ENCODE assay signal across 11 cellular contexts in the genomic region with DNA sequence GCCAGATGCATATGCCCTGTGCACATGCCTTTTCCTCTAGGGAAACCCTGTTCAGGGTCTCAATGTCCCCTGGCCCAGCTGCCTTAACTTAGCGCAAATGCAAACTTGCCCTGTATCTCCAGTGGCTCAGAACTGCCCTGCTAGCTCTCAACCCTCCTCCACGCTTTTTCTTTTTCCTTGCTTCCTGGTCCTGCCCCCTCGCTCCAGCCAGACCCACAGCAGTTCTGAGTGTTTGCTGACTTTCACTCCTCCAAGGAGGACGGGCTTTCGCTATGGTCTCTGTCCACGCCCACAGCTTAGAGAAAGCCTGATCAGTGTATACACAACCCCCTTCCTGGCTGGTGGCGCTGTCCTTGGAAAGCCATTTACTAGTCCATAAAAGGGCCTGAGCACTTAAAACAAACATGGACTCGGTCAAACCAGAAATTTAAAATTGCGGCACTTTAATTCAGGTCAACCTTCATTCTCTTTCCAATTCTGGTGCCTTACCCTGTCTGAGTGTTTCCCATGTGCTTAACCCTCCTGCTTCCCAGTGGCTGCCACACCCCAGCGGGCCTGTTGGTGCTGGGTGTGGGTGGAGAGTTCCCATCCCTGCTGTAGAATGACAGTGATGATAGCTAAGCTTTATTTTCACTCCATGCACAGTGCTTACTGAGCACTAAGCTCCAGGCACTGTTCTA. TPM values are rescaled to one million over a fixed set of nuclear protein-coding genes. Genes with fewer than 3 reads are reported as not detected.
DNase-seq lines count a peak whose midpoint lies in the region; ATAC-seq and TF ChIP-seq lines count a peak whose summit lies in the region.
"Had no signal": no experiment of that assay in that cellular context is flagged by ENCODE, and none has a peak within 500 bp of the region (broad histone marks: within the 10 kb centered on the region; RNA-seq: fewer than 3 reads in every experiment).

No MANE protein-coding gene starts in this region.

- H3K9me3 ChIP-seq in right cardiac atrium (ENCODE audit: control insufficient read depth, low read length) (no peaks in the 10 kb centered on the region), sigmoid colon (no peaks in the 10 kb centered on the region)

- intact Hi-C loops in right cardiac atrium (cut with DNase I) (loop anchor here in 2 of 4 donors (10.0 kb wide), 1 partner anchor 128 kb away; no protein-coding TSS in a partner anchor), sigmoid colon (cut with DNase I) (no loop called here)

- peak overlapping the region in 1 of 2 donors; percentile 42 for H3K27ac Mint-ChIP-seq in stimulated activated naive CD8-positive, alpha-beta T cell treated with anti-CD3 and anti-CD28 coated beads, Interleukin-15, amount 100 ng/mL, for 72 hours
- H3K27ac Mint-ChIP-seq: activated T-cell treated with anti-CD3 and anti-CD28 coated beads, Interleukin-2, amount 50 U/mL, for 72 hours; naive thymus-derived CD8-positive, alpha-beta T cell had no signal

- no peak for TF ChIP-seq EP300 in sigmoid colon (IDR thresholded peaks at IDR 0.05)

- H3K27ac ChIP-seq in right cardiac atrium (ENCODE audit: low read length) (no peak overlapping the region), sigmoid colon (peak overlapping the region; percentile 17 to 74 (median 52))

- ATAC-seq in right cardiac atrium, result peak; percentile 90 to 96
- no peak for ATAC-seq in stimulated activated naive CD8-positive, alpha-beta T cell treated with anti-CD3 and anti-CD28 coated beads, Interleukin-15, amount 100 ng/mL, for 72 hours
- ATAC-seq in HG03571 (IDR thresholded peaks at IDR 0.05; ENCODE audit: unreplicated experiment), result no peak
- ATAC-seq: activated T-cell treated with anti-CD3 and anti-CD28 coated beads, Interleukin-2, amount 50 U/mL, for 72 hours; naive thymus-derived CD8-positive, alpha-beta T cell had no signal

- DNase-seq in GOT3 (lab: John Stamatoyannopoulos, UW) (peak; percentile 36), right cardiac atrium (peak; percentile 63 to 88 (median 76)), sigmoid colon (peak; percentile 83), SW 1271 (lab: John Stamatoyannopoulos, UW) (no peak), activated gamma-delta T cell (lab: John Stamatoyannopoulos, UW) (no peak)
- DNase-seq in stimulated activated naive CD8-positive, alpha-beta T cell treated with anti-CD3 and anti-CD28 coated beads, Interleukin-15, amount 100 ng/mL, for 72 hours, result no peak
- DNase-seq: activated T-cell treated with anti-CD3 and anti-CD28 coated beads, Interleukin-2, amount 50 U/mL, for 72 hours; KG1; naive thymus-derived CD8-positive, alpha-beta T cell had no signal

- H3K4me1 ChIP-seq in right cardiac atrium (ENCODE audit: control insufficient read depth, insufficient read depth, low read length) (no peaks in the 10 kb centered on the region), sigmoid colon (peaks cover 0 to 14% (median 9%) of the 10 kb centered on the region in 4 donors)

- 30% methylated on average over 10 of the region's 10 CpGs for WGBS in right cardiac atrium
- 6 to 44% methylated on average over 10 of the region's 10 CpGs for WGBS in sigmoid colon, 2 donors

- peaks cover 42% of the 10 kb centered on the region for H3K27me3 Mint-ChIP-seq in stimulated activated naive CD8-positive, alpha-beta T cell treated with anti-CD3 and anti-CD28 coated beads, Interleukin-15, amount 100 ng/mL, for 72 hours

- H3K36me3 ChIP-seq in sigmoid colon, result no peaks in the 10 kb centered on the region

- 0 out of 2 replicates have a peak, but pooled peaks have one; percentile 3 for TF ChIP-seq CTCF in WI38 (IDR thresholded peaks at IDR 0.05; ENCODE audit: low read depth, low read length)
- no peak for TF ChIP-seq CTCF in sigmoid colon (IDR thresholded peaks at IDR 0.05)

- no peaks in the 10 kb centered on the region for H3K9me3 Mint-ChIP-seq in stimulated activated naive CD8-positive, alpha-beta T cell treated with anti-CD3 and anti-CD28 coated beads, Interleukin-15, amount 100 ng/mL, for 72 hours
- H3K9me3 Mint-ChIP-seq: activated T-cell treated with anti-CD3 and anti-CD28 coated beads, Interleukin-2, amount 50 U/mL, for 72 hours had no signal

- no peak overlapping the region for H3K4me3 ChIP-seq in WI38 (ENCODE audit: low read depth, low read length)
- no peak overlapping the region for H3K4me3 ChIP-seq in right cardiac atrium (ENCODE audit: low read length)
- peak overlapping the region in 2 of 4 donors; percentile 24 to 35 for H3K4me3 ChIP-seq in sigmoid colon

- no peak overlapping the region for H3K4me3 Mint-ChIP-seq in stimulated activated naive CD8-positive, alpha-beta T cell treated with anti-CD3 and anti-CD28 coated beads, Interleukin-15, amount 100 ng/mL, for 72 hours
- H3K4me3 Mint-ChIP-seq: activated T-cell treated with anti-CD3 and anti-CD28 coated beads, Interleukin-2, amount 50 U/mL, for 72 hours; naive thymus-derived CD8-positive, alpha-beta T cell had no signal

- TF ChIP-seq POLR2A in sigmoid colon (IDR thresholded peaks at IDR 0.05), result peak in 1 of 2 donors; percentile 7

- H3K27me3 ChIP-seq in right cardiac atrium (ENCODE audit: control insufficient read depth, insufficient read depth) (no peaks in the 10 kb centered on the region), sigmoid colon (no peaks in the 10 kb centered on the region)

- H3K4me1 Mint-ChIP-seq in stimulated activated naive CD8-positive, alpha-beta T cell treated with anti-CD3 and anti-CD28 coated beads, Interleukin-15, amount 100 ng/mL, for 72 hours, result peaks cover 36% of the 10 kb centered on the region

RNA-seq across cellular contexts. Expression of a gene that starts 15.6 kb away (rescaled TPM):
- total RNA-seq in right cardiac atrium (10 to 100 TPM; 29.7 to 42.7 (median 39.4) TPM), sigmoid colon (10 to 100 TPM; 46.0 to 88.1 (median 60.8) TPM)
- polyA plus RNA-seq in right cardiac atrium (27.6 TPM), sigmoid colon (10 to 100 TPM; 23.8 to 63.3 (median 59.5) TPM)
- total RNA-seq: naive thymus-derived CD8-positive, alpha-beta T cell had no signal
- polyA plus RNA-seq: naive thymus-derived CD8-positive, alpha-beta T cell had no signal

RNA-seq across cellular contexts. Expression of a gene that starts 35.4 kb away (rescaled TPM):
- total RNA-seq in right cardiac atrium (10 to 100 TPM in 3 of 4 donors, 1 to 10 TPM in 1; 9.8 to 17.0 (median 10.4) TPM), sigmoid colon (10 to 100 TPM in 3 of 4 donors, 1 to 10 TPM in 1; 6.2 to 21.6 (median 11.5) TPM)
- polyA plus RNA-seq in right cardiac atrium (5.8 TPM), sigmoid colon (100 to 1,000 TPM; 123 to 184 (median 135) TPM)

Comparison
In these comparisons a context has a peak if more than half of its experiments do, and no peak if none do; other contexts are left out.
1. DNase-seq: peak in GOT3 (single experiment), right cardiac atrium (3 of 3) and sigmoid colon (single experiment); none in stimulated activated naive CD8-positive, alpha-beta T cell treated with anti-CD3 and anti-CD28 coated beads, Interleukin-15, amount 100 ng/mL, for 72 hours (0 of 2), SW 1271 (0 of 2) and activated gamma-delta T cell (single experiment).
2. ATAC-seq: peak in right cardiac atrium (2 of 2); none in stimulated activated naive CD8-positive, alpha-beta T cell treated with anti-CD3 and anti-CD28 coated beads, Interleukin-15, amount 100 ng/mL, for 72 hours (single experiment) and HG03571 (single experiment).